10 cellular contexts compared by ENCODE assay signal in genomic region chr10:30750971-30751677, GRCh38.
DNase-seq lines count a peak whose midpoint lies in the region; ATAC-seq and TF ChIP-seq lines count a peak whose summit lies in the region.
"Had no signal": no experiment of that assay in that cellular context is flagged by ENCODE, and none has a peak within 500 bp of the region (broad histone marks: within the 10 kb centered on the region; RNA-seq: fewer than 3 reads in every experiment).

No MANE protein-coding gene starts in this region.

- peaks cover 2% of the 10 kb centered on the region for H3K36me3 Mint-ChIP-seq in effector memory CD8-positive, alpha-beta T cell (ENCODE audit: insufficient read depth)
- H3K36me3 Mint-ChIP-seq in HFFc6 (ENCODE audit: low read depth): no peaks in the 10 kb centered on the region

- no peak for TF ChIP-seq CTCF in GM12865 (IDR thresholded peaks at IDR 0.05; ENCODE audit: insufficient read depth, low read depth, low read length, missing control alignments)
- no peak for TF ChIP-seq CTCF in NB4 (IDR thresholded peaks at IDR 0.05; ENCODE audit: low read depth, low read length)
- TF ChIP-seq CTCF in WERI-Rb-1 (IDR thresholded peaks at IDR 0.05; ENCODE audit: low read depth, low read length): no peak
- no peak for TF ChIP-seq CTCF in HFFc6 (IDR thresholded peaks at IDR 0.05)

- H3K27me3 ChIP-seq in WERI-Rb-1 (ENCODE audit: insufficient read depth, low read depth, severe bottlenecking): no peaks in the 10 kb centered on the region
- H3K27me3 ChIP-seq: thyroid gland had no signal

- no peak for TF ChIP-seq POLR2A in NB4 (IDR thresholded peaks at IDR 0.05; ENCODE audit: extremely low read depth, insufficient read length)

- H3K27ac Mint-ChIP-seq in effector memory CD8-positive, alpha-beta T cell: peak overlapping the region in 1 of 2 donors; percentile 23
- no peak overlapping the region for H3K27ac Mint-ChIP-seq in HFFc6

- DNase-seq in GM12865 (ENCODE audit: low read depth): peak; percentile 81
- DNase-seq in NB4 (ENCODE audit: low read depth): peak; percentile 56
- DNase-seq in effector memory CD8-positive, alpha-beta T cell: no peak
- no peak for DNase-seq in WERI-Rb-1
- DNase-seq in HFFc6: no peak
- DNase-seq in NCI-H69 (lab: John Stamatoyannopoulos, UW): no peak
- DNase-seq in DMS114 treated with DMSO at 0.1 percent for 48 hours (lab: John Stamatoyannopoulos, UW; ENCODE audit: unreplicated experiment): no peak

- H3K4me3 ChIP-seq in GM12865 (ENCODE audit: low read depth, low read length) (no peak overlapping the region), NB4 (ENCODE audit: low read depth, low read length) (no peak overlapping the region), WERI-Rb-1 (ENCODE audit: low read depth, low read length) (no peak overlapping the region)
- H3K4me3 ChIP-seq: thyroid gland had no signal

- no peaks in the 10 kb centered on the region for H3K9me3 Mint-ChIP-seq in effector memory CD8-positive, alpha-beta T cell
- H3K9me3 Mint-ChIP-seq in HFFc6: no peaks in the 10 kb centered on the region

- no peaks in the 10 kb centered on the region for H3K9me3 ChIP-seq in WERI-Rb-1 (ENCODE audit: severe bottlenecking)
- H3K9me3 ChIP-seq: thyroid gland had no signal

- H3K4me3 Mint-ChIP-seq in effector memory CD8-positive, alpha-beta T cell: peak overlapping the region; percentile 2 to 47
- H3K4me3 Mint-ChIP-seq in HFFc6: no peak overlapping the region

- no peaks in the 10 kb centered on the region for H3K27me3 Mint-ChIP-seq in effector memory CD8-positive, alpha-beta T cell
- H3K27me3 Mint-ChIP-seq in HFFc6 (ENCODE audit: insufficient read depth): no peaks in the 10 kb centered on the region

- peak; percentile 49 for ATAC-seq in GM21360 (IDR thresholded peaks at IDR 0.05; ENCODE audit: unreplicated experiment)
- peak; percentile 51 for ATAC-seq in effector memory CD8-positive, alpha-beta T cell (replicated peaks)

- H3K4me1 Mint-ChIP-seq in effector memory CD8-positive, alpha-beta T cell (ENCODE audit: low read depth in 2 of 2): peaks cover 37 to 45% of the 10 kb centered on the region in 2 donors
- H3K4me1 Mint-ChIP-seq in HFFc6 (ENCODE audit: low read depth): peaks cover 40% of the 10 kb centered on the region

- H3K36me3 ChIP-seq in WERI-Rb-1: no peaks in the 10 kb centered on the region
- H3K36me3 ChIP-seq: thyroid gland had no signal

- H3K27ac ChIP-seq in WERI-Rb-1: no peak overlapping the region
- H3K27ac ChIP-seq: RWPE1, thyroid gland had no signal

Comparison
In these comparisons a context has a peak if more than half of its experiments do, and no peak if none do; other contexts are left out.
1. DNase-seq: peak in GM12865 (single experiment) and NB4 (single experiment); none in effector memory CD8-positive, alpha-beta T cell (0 of 3), WERI-Rb-1 (single experiment), HFFc6 (single experiment), NCI-H69 (single experiment) and DMS114 treated with DMSO at 0.1 percent for 48 hours (single experiment).